In the genomic region with DNA sequence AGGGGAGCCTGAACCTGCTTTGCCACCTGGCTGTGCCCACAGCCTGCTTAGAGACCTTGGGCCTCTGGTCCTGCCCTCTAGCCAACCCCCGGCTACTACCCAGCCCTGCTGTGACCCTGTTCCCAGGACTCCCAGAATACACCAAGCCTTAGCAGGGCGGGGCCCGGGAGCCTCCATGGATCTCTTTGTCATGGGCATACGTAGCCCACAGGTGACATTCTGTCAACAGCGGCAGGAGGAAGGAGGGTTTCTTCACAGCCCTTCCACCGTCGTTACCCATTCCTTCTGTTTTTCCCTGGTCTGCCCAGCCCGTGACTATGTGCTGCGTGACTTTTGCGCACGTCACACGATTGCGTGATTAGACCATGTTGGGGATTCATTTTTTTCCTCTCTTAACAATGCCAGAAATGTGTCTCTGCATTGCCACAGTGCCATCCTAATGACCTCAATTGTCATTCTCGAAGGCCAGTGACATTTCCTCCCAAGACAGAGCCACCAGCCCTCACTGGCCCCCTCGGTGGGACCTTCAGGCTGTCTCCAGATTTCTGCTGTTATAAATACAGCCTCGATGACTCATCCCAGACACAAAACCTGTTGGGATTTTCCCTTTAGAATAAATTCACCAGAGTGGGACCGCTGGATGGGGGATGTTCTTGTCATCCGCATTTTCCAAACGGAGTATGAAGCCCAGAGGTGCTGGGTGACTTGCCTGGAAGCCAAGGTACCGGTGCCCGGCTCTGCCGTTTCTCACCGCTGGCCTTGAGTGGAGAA, we compare ENCODE assay signal across 21 cellular contexts. TPM values are rescaled to one million over a fixed set of nuclear protein-coding genes. Genes with fewer than 3 reads are reported as not detected.
DNase-seq lines count a peak whose midpoint lies in the region; ATAC-seq and TF ChIP-seq lines count a peak whose summit lies in the region.
"Had no signal": no experiment of that assay in that cellular context is flagged by ENCODE, and none has a peak within 500 bp of the region (broad histone marks: within the 10 kb centered on the region; RNA-seq: fewer than 3 reads in every experiment).

No MANE protein-coding gene starts in this region.

- H3K36me3 ChIP-seq in OCI-LY7 (ENCODE audit: insufficient read depth, low read length) = no peaks in the 10 kb centered on the region
- H3K36me3 ChIP-seq in mammary epithelial cell (ENCODE audit: insufficient read depth, low read length) = no peaks in the 10 kb centered on the region
- H3K36me3 ChIP-seq: left lung, MG63, spleen, vagina had no signal

- WGBS in mammary epithelial cell (ENCODE audit: low coverage, missing lambda C conversion rate) = 66% methylated on average over 22 of the region's 23 CpGs

- intact Hi-C loops in OCI-LY7 (cut with micrococcal nuclease; ENCODE audit: unreplicated experiment) (no loop called here), mammary epithelial cell (cut with micrococcal nuclease) (no loop called here), left colon (cut with DNase I, micrococcal nuclease) (no loop called here)

- peak; percentile 71 for DNase-seq in Caki2 (ENCODE audit: low read depth)
- no peak for DNase-seq in OCI-LY7 (ENCODE audit: low spot score)
- peak; percentile 53 for DNase-seq in mammary epithelial cell
- DNase-seq in left colon = no peak
- no peak for DNase-seq in mucosa of gallbladder (ENCODE audit: low spot score)
- DNase-seq in glutamatergic neuron = no peak
- DNase-seq in NCI-H2171 (lab: John Stamatoyannopoulos, UW) = no peak
- no peak for DNase-seq in effector CD8-positive, alpha-beta T cell (lab: John Stamatoyannopoulos, UW)
- DNase-seq: activated B cell treated with CpG ODN at 0.5 μM for 24 hours; activated T-cell treated with anti-CD3 and anti-CD28 coated beads, Interleukin-2, amount 50 U/mL, for 72 hours; AML-193; central memory CD4-positive, alpha-beta T cell; GDM1; NCI-H446 treated with DMSO at 0.1 percent for 48 hours; SHP77 treated with DMSO at 0.1 percent for 48 hours; spleen had no signal

- H3K4me2 ChIP-seq in OCI-LY7 (ENCODE audit: low read length) (peak overlapping the region; percentile 73), mammary epithelial cell (ENCODE audit: insufficient read depth, low read depth, low read length) (no peak overlapping the region)

- H2AFZ ChIP-seq in OCI-LY7 (ENCODE audit: low read length) = no peak overlapping the region
- H2AFZ ChIP-seq in mammary epithelial cell (ENCODE audit: low read depth, low read length) = no peak overlapping the region

- peaks cover 3% of the 10 kb centered on the region for H3K9me3 Mint-ChIP-seq in glutamatergic neuron (ENCODE audit: unreplicated experiment)
- H3K9me3 Mint-ChIP-seq: activated B cell treated with CpG ODN at 0.5 μM for 24 hours; activated T-cell treated with anti-CD3 and anti-CD28 coated beads, Interleukin-2, amount 50 U/mL, for 72 hours; neural crest cell had no signal

- no peak overlapping the region for H3K27ac Mint-ChIP-seq in glutamatergic neuron (ENCODE audit: unreplicated experiment)
- H3K27ac Mint-ChIP-seq: activated B cell treated with CpG ODN at 0.5 μM for 24 hours; activated T-cell treated with anti-CD3 and anti-CD28 coated beads, Interleukin-2, amount 50 U/mL, for 72 hours had no signal

- H3K36me3 Mint-ChIP-seq in glutamatergic neuron (ENCODE audit: unreplicated experiment) = no peaks in the 10 kb centered on the region

- peak; percentile 21 for ATAC-seq in left colon
- ATAC-seq: activated T-cell treated with anti-CD3 and anti-CD28 coated beads, Interleukin-2, amount 50 U/mL, for 72 hours had no signal

- H3K4me1 Mint-ChIP-seq in glutamatergic neuron (ENCODE audit: low read depth, unreplicated experiment) = no peaks in the 10 kb centered on the region
- H3K4me1 Mint-ChIP-seq: neural crest cell had no signal

- CTCF ChIA-PET in OCI-LY7 (lab: Charles Lee; ENCODE audit: unreplicated experiment) = no interaction called here
- CTCF ChIA-PET in mammary epithelial cell (lab: Charles Lee; ENCODE audit: low non-redundant PET) = no interaction called here

- no peak for TF ChIP-seq CTCF in OCI-LY7 (conservative IDR thresholded peaks at IDR 0.05; ENCODE audit: low read length)
- no peak for TF ChIP-seq CTCF in mammary epithelial cell (conservative IDR thresholded peaks at IDR 0.05 in 1 of 2, IDR thresholded peaks at IDR 0.05 in 1 of 2; ENCODE audit: extremely low read depth in 1 of 2, insufficient read depth in 1 of 2, low read depth in 1 of 2, low read length in 2 of 2)
- no peak for TF ChIP-seq CTCF in glutamatergic neuron (IDR thresholded peaks at IDR 0.05; ENCODE audit: partially characterized antibody, unreplicated experiment)

- H3K4me3 ChIP-seq in OCI-LY7 (ENCODE audit: low read depth, low read length, poor library complexity, severe bottlenecking) (no peak overlapping the region), mammary epithelial cell (replicated peaks in 1 of 3; ENCODE audit: insufficient read depth in 1 of 3, low read depth in 2 of 3, low read length in 3 of 3) (no peak overlapping the region)
- H3K4me3 ChIP-seq: left lung, MG63, spleen, vagina had no signal

- H3K4me1 ChIP-seq in OCI-LY7 (ENCODE audit: insufficient read depth, low read length, poor library complexity, severe bottlenecking) (peaks cover 48% of the 10 kb centered on the region), mammary epithelial cell (ENCODE audit: insufficient read depth, low read length) (peaks cover 42% of the 10 kb centered on the region)
- H3K4me1 ChIP-seq: left lung had no signal

- H3K4me3 Mint-ChIP-seq in glutamatergic neuron (ENCODE audit: unreplicated experiment) = no peak overlapping the region
- H3K4me3 Mint-ChIP-seq: activated B cell treated with CpG ODN at 0.5 μM for 24 hours; activated T-cell treated with anti-CD3 and anti-CD28 coated beads, Interleukin-2, amount 50 U/mL, for 72 hours; neural crest cell had no signal

- H3K9me3 ChIP-seq in OCI-LY7 (ENCODE audit: low read length) (no peaks in the 10 kb centered on the region), mammary epithelial cell (replicated peaks; ENCODE audit: insufficient read depth, low read length) (no peaks in the 10 kb centered on the region)
- H3K9me3 ChIP-seq: left lung, MG63, spleen, vagina had no signal

- in situ Hi-C loops in Caki2 (cut with HindIII; ENCODE audit: low pct_unique_long_range_greater_than_20kb, low sequenced_read_pairs) = no loop called here
- in situ Hi-C loops in mammary epithelial cell (cut with MboI; ENCODE audit: low sequenced_read_pairs in 2 of 2) = no loop called here

- BruUV-seq in OCI-LY7 (replicated peaks; lab: Mats Ljungman, UMichigan) (no TSS peak), mammary epithelial cell (replicated peaks; lab: Mats Ljungman, UMichigan) (no TSS peak)

- H3K27me3 ChIP-seq in mammary epithelial cell (ENCODE audit: insufficient read depth, low read length) = no peaks in the 10 kb centered on the region
- H3K27me3 ChIP-seq: MG63, vagina had no signal

- dilution Hi-C loops in mammary epithelial cell (cut with HindIII; ENCODE audit: low sequenced_read_pairs) = no loop called here

- H3K79me2 ChIP-seq in OCI-LY7 (ENCODE audit: insufficient read depth, low read depth, low read length) (no peaks in the 10 kb centered on the region), mammary epithelial cell (ENCODE audit: insufficient read depth, low read length) (no peaks in the 10 kb centered on the region)

- POLR2A ChIA-PET in OCI-LY7 (lab: Charles Lee) = interaction anchor here (0.6 kb wide), 1 partner anchor 66 kb away, joined by 6 read pairs; no protein-coding TSS in a partner anchor

- no peak overlapping the region for H3K9ac ChIP-seq in mammary epithelial cell (ENCODE audit: insufficient read depth, low read length)

- H3K27ac ChIP-seq in OCI-LY7 (ENCODE audit: low read depth, low read length, poor library complexity, severe bottlenecking) (no peak overlapping the region), mammary epithelial cell (ENCODE audit: insufficient read depth, low read depth, low read length) (no peak overlapping the region)
- H3K27ac ChIP-seq: left lung, spleen had no signal

- H4K20me1 ChIP-seq in OCI-LY7 (ENCODE audit: insufficient read depth, low read length) (no peaks in the 10 kb centered on the region), mammary epithelial cell (ENCODE audit: insufficient read depth, low read length) (no peaks in the 10 kb centered on the region)

- no peaks in the 10 kb centered on the region for H3K9me2 ChIP-seq in OCI-LY7 (ENCODE audit: insufficient read depth, low read length)

- H3K27me3 Mint-ChIP-seq in glutamatergic neuron (ENCODE audit: unreplicated experiment) = peaks cover 7% of the 10 kb centered on the region

RNA-seq across cellular contexts. Expression of a gene that starts 9.0 kb away (rescaled TPM):
- 0.03 TPM in 1 of 2 replicates, not detected in the other for total RNA-seq in Caki2 (2014; rRNA removed; shearing (Covaris generic); ENCODE audit: low replicate concordance)
- 0.21 and 0.25 TPM in 2 replicates for total RNA-seq in OCI-LY7 (2014; rRNA removed; shearing (Covaris generic))
- 0.72 and 0.87 TPM in 2 replicates for total RNA-seq in OCI-LY7 (2022)
- total RNA-seq in mammary epithelial cell = 10 to 100 TPM in 1 of 2 donors, 1 to 10 TPM in 1; 1.2 to 26.3 TPM
- 1.1 TPM for polyA plus RNA-seq in mammary epithelial cell
- polyA minus RNA-seq in mammary epithelial cell = 4.0 TPM
- under 1 TPM; 0.43 to 0.47 TPM for total RNA-seq in left colon
- 0.58 TPM for total RNA-seq in mucosa of gallbladder
- total RNA-seq in glutamatergic neuron (ENCODE audit: unreplicated experiment) = 0.37 TPM
- total RNA-seq: activated B cell treated with CpG ODN at 0.5 μM for 24 hours; activated T-cell treated with anti-CD3 and anti-CD28 coated beads, Interleukin-2, amount 50 U/mL, for 72 hours; spleen had no signal

RNA-seq across cellular contexts. Expression of a gene that starts 24.7 kb away (rescaled TPM):
- total RNA-seq in Caki2 (2014; rRNA removed; shearing (Covaris generic); ENCODE audit: low replicate concordance) = 4.1 and 5.6 TPM in 2 replicates
- total RNA-seq in OCI-LY7 (2014; rRNA removed; shearing (Covaris generic)) = not detected in 2 replicates
- total RNA-seq in OCI-LY7 (2022) (not detected in 2 replicates), mammary epithelial cell (100 to 1,000 TPM; 176 to 234 TPM), left colon (1 to 10 TPM; 9.7 to 10.0 TPM), mucosa of gallbladder (23.3 TPM), glutamatergic neuron (ENCODE audit: unreplicated experiment) (not detected)
- 246 TPM for polyA plus RNA-seq in mammary epithelial cell
- polyA minus RNA-seq in mammary epithelial cell = 113 TPM
- total RNA-seq: activated B cell treated with CpG ODN at 0.5 μM for 24 hours had no signal

RNA-seq across cellular contexts. Expression of a gene that starts 56.9 kb away (rescaled TPM):
- not detected in 2 replicates for total RNA-seq in Caki2 (2014; rRNA removed; shearing (Covaris generic); ENCODE audit: low replicate concordance)
- not detected in 2 replicates for total RNA-seq in OCI-LY7 (2014; rRNA removed; shearing (Covaris generic))
- total RNA-seq in OCI-LY7 (2022) = not detected in 2 replicates
- not detected for total RNA-seq in mammary epithelial cell
- not detected for polyA plus RNA-seq in mammary epithelial cell
- polyA minus RNA-seq in mammary epithelial cell = not detected
- total RNA-seq in left colon = 10 to 100 TPM; 24.5 to 82.9 TPM
- total RNA-seq in mucosa of gallbladder = not detected
- total RNA-seq in glutamatergic neuron (ENCODE audit: unreplicated experiment) = not detected
- total RNA-seq: activated B cell treated with CpG ODN at 0.5 μM for 24 hours; activated T-cell treated with anti-CD3 and anti-CD28 coated beads, Interleukin-2, amount 50 U/mL, for 72 hours; frontal cortex; left lung; neural crest cell; spleen; vagina had no signal

Comparison
In these comparisons a context has a peak if more than half of its experiments do, and no peak if none do; other contexts are left out.
1. DNase-seq: peak in Caki2 (single experiment) and mammary epithelial cell (single experiment); none in OCI-LY7 (single experiment), left colon (0 of 2), mucosa of gallbladder (single experiment), glutamatergic neuron (single experiment), NCI-H2171 (single experiment) and effector CD8-positive, alpha-beta T cell (single experiment).
2. RNA of a gene that starts 56.9 kb away (total RNA-seq): 24.5 to 82.9 TPM in left colon; not detected in Caki2, not detected in OCI-LY7, not detected in mammary epithelial cell, not detected in mucosa of gallbladder (single experiment) and not detected in glutamatergic neuron (single experiment); every median in the first group is over 10 times any median in the second.